Comparison of ENCODE assay signal across 22 cellular contexts in genomic region chr6:30042914-30043313, GRCh38. TPM values are rescaled to one million over a fixed set of nuclear protein-coding genes. Genes with fewer than 3 reads are reported as not detected.
DNase-seq lines count a peak whose midpoint lies in the region; ATAC-seq and TF ChIP-seq lines count a peak whose summit lies in the region.
"Had no signal": no experiment of that assay in that cellular context is flagged by ENCODE, and none has a peak within 500 bp of the region (broad histone marks: within the 10 kb centered on the region; RNA-seq: fewer than 3 reads in every experiment).

No MANE protein-coding gene starts in this region.

- POLR2A ChIA-PET in GM10248 (lab: Yijun Ruan, JAX), result no interaction called here

- no peak overlapping the region for H3K9ac ChIP-seq in Karpas-422 (ENCODE audit: low read length)
- H3K9ac ChIP-seq: BLaER1 had no signal

- no peaks in the 10 kb centered on the region for H3K4me1 ChIP-seq in Karpas-422 (ENCODE audit: low read length)

- peaks cover 16% of the 10 kb centered on the region; the same call in 1 of the 2 replicates for H3K79me2 ChIP-seq in Karpas-422 (ENCODE audit: low read length)

- TF ChIP-seq CTCF in GM10248 (IDR thresholded peaks at IDR 0.05; ENCODE audit: control extremely low read depth, extremely low read depth, low read depth, missing control alignments), result no peak
- no peak for TF ChIP-seq CTCF in GM13976 (IDR thresholded peaks at IDR 0.05; ENCODE audit: borderline replicate concordance, control extremely low read depth, extremely low read depth, insufficient read depth, missing control alignments)

- DNase-seq in GM10248 (ENCODE audit: extremely low spot score) (peak; percentile 39), GM13976 (ENCODE audit: low spot score) (peak; percentile 37), Karpas-422 (peak; percentile 39), germinal center (ENCODE audit: low spot score) (no peak), ecto neural progenitor cell (ENCODE audit: low spot score) (no peak)
- DNase-seq in stimulated activated effector memory CD8-positive, alpha-beta T cell treated with anti-CD3 and anti-CD28 coated beads, Interleukin-12 subunit alpha, Interleukin-12 subunit beta, amount 100 ng/mL, for 72 hours (ENCODE audit: low spot score in 2 of 2), result no peak
- DNase-seq: CD4-positive, alpha-beta memory T cell; GOT3; HCEC 1CT; NCI-H1105; NCI-H2029 treated with DMSO at 0.1 percent for 48 hours; NCI-H2171; NCI-H345; NCI-H524; NCI-H774; SIG-M5 had no signal

- in situ Hi-C loops in GM13976 (cut with MboI; ENCODE audit: low sequenced_read_pairs, unreplicated experiment), result no loop called here

- peaks cover 16% of the 10 kb centered on the region for H3K4me1 Mint-ChIP-seq in stimulated activated effector memory CD8-positive, alpha-beta T cell treated with anti-CD3 and anti-CD28 coated beads, Interleukin-12 subunit alpha, Interleukin-12 subunit beta, amount 100 ng/mL, for 72 hours

- no peaks in the 10 kb centered on the region for H3K36me3 ChIP-seq in Karpas-422 (ENCODE audit: insufficient read depth, low read length)
- H3K36me3 ChIP-seq: BLaER1 had no signal

- H3K27me3 ChIP-seq in Karpas-422 (ENCODE audit: low read length), result no peaks in the 10 kb centered on the region
- H3K27me3 ChIP-seq: BLaER1 had no signal

- CTCF ChIA-PET in GM10248 (lab: Yijun Ruan, JAX), result interaction anchor here (0.8 kb wide), 1 partner anchor 9 kb away, joined by 3 read pairs; no protein-coding TSS in a partner anchor

- no peaks in the 10 kb centered on the region for H3K9me3 Mint-ChIP-seq in stimulated activated effector memory CD8-positive, alpha-beta T cell treated with anti-CD3 and anti-CD28 coated beads, Interleukin-12 subunit alpha, Interleukin-12 subunit beta, amount 100 ng/mL, for 72 hours
- H3K9me3 Mint-ChIP-seq: CD4-positive, alpha-beta memory T cell had no signal

- H2AFZ ChIP-seq in Karpas-422 (ENCODE audit: low read length), result no peak overlapping the region

- H3K4me3 Mint-ChIP-seq in stimulated activated effector memory CD8-positive, alpha-beta T cell treated with anti-CD3 and anti-CD28 coated beads, Interleukin-12 subunit alpha, Interleukin-12 subunit beta, amount 100 ng/mL, for 72 hours, result no peak overlapping the region
- H3K4me3 Mint-ChIP-seq: CD4-positive, alpha-beta memory T cell had no signal

- no peaks in the 10 kb centered on the region for H3K9me2 ChIP-seq in Karpas-422 (replicated peaks; ENCODE audit: insufficient read depth, low read length)

- no peaks in the 10 kb centered on the region for H3K36me3 Mint-ChIP-seq in stimulated activated effector memory CD8-positive, alpha-beta T cell treated with anti-CD3 and anti-CD28 coated beads, Interleukin-12 subunit alpha, Interleukin-12 subunit beta, amount 100 ng/mL, for 72 hours

- H4K20me1 ChIP-seq in Karpas-422 (ENCODE audit: insufficient read depth, low read depth, low read length), result no peaks in the 10 kb centered on the region

- H3K4me2 ChIP-seq in Karpas-422 (ENCODE audit: low read depth, low read length, poor library complexity, severe bottlenecking), result no peak overlapping the region
- H3K4me2 ChIP-seq: BLaER1 had no signal

- H3K9me3 ChIP-seq in Karpas-422 (ENCODE audit: low read length), result no peaks in the 10 kb centered on the region
- H3K9me3 ChIP-seq: BLaER1 had no signal

- ATAC-seq in stimulated activated effector memory CD8-positive, alpha-beta T cell treated with anti-CD3 and anti-CD28 coated beads, Interleukin-12 subunit alpha, Interleukin-12 subunit beta, amount 100 ng/mL, for 72 hours, result no peak
- no peak for ATAC-seq in HG02610 (IDR thresholded peaks at IDR 0.05; ENCODE audit: unreplicated experiment)
- ATAC-seq in GM18858 (IDR thresholded peaks at IDR 0.05; ENCODE audit: unreplicated experiment), result no peak
- ATAC-seq: Panc1, SK-N-SH treated with all-trans-retinoic acid at 6 μM for 48 hours had no signal

- H3K27ac ChIP-seq in Karpas-422 (ENCODE audit: low read length), result no peak overlapping the region
- H3K27ac ChIP-seq: BLaER1, HL-60 had no signal

- H3K27ac Mint-ChIP-seq in stimulated activated effector memory CD8-positive, alpha-beta T cell treated with anti-CD3 and anti-CD28 coated beads, Interleukin-12 subunit alpha, Interleukin-12 subunit beta, amount 100 ng/mL, for 72 hours, result peak overlapping the region; percentile 35

- no peak overlapping the region for H3K4me3 ChIP-seq in Karpas-422 (ENCODE audit: low read length)
- H3K4me3 ChIP-seq: BLaER1 had no signal

RNA-seq across cellular contexts. Expression of gene POLR1H, which starts 18.2 kb away (rescaled TPM):
- total RNA-seq in Karpas-422 (2014; rRNA removed; shearing (Covaris generic); ENCODE audit: low replicate concordance), result 64.3 and 85.1 TPM in 2 replicates

RNA-seq across cellular contexts. Expression of gene PPP1R11, which starts 24.1 kb away (rescaled TPM):
- 26.6 and 31.5 TPM in 2 replicates for total RNA-seq in Karpas-422 (2014; rRNA removed; shearing (Covaris generic); ENCODE audit: low replicate concordance)

RNA-seq across cellular contexts. Expression of gene RNF39, which starts 32.7 kb away (rescaled TPM):
- not detected in 2 replicates for total RNA-seq in Karpas-422 (2014; rRNA removed; shearing (Covaris generic); ENCODE audit: low replicate concordance)
- total RNA-seq: CD4-positive, alpha-beta memory T cell had no signal

Comparison
In these comparisons a context has a peak if more than half of its experiments do, and no peak if none do; other contexts are left out.
1. DNase-seq: peak in GM10248 (single experiment), GM13976 (single experiment) and Karpas-422 (single experiment); none in stimulated activated effector memory CD8-positive, alpha-beta T cell treated with anti-CD3 and anti-CD28 coated beads, Interleukin-12 subunit alpha, Interleukin-12 subunit beta, amount 100 ng/mL, for 72 hours (0 of 2), germinal center (single experiment) and ecto neural progenitor cell (single experiment).